ENCODE assay signal across 7 cellular contexts in genomic region chr16:69886726-69887125, GRCh38.
"Had no signal": no experiment of that assay in that cellular context is flagged by ENCODE, and none has a peak within 500 bp of the region (broad histone marks: within the 10 kb centered on the region; RNA-seq: fewer than 3 reads in every experiment).

No MANE protein-coding gene starts in this region.

- H3K4me2 ChIP-seq: KMS-11 had no signal

- FAIRE-seq: H54 had no signal

- H3K9ac ChIP-seq: KMS-11 had no signal

- DNase-seq: GOT3, H9, HCEC 1CT, Karpas-422, KBM-7 had no signal

- H3K27ac ChIP-seq: KMS-11 had no signal
